ENCODE assay signal across 18 cellular contexts in genomic region chr21:16241021-16241420, GRCh38.
DNase-seq lines count a peak whose midpoint lies in the region; ATAC-seq and TF ChIP-seq lines count a peak whose summit lies in the region.
"Had no signal": no experiment of that assay in that cellular context is flagged by ENCODE, and none has a peak within 500 bp of the region (broad histone marks: within the 10 kb centered on the region; RNA-seq: fewer than 3 reads in every experiment).

No MANE protein-coding gene starts in this region.

- no peaks in the 10 kb centered on the region for H3K9me2 ChIP-seq in GM23248 (ENCODE audit: insufficient read depth)

- H2AFZ ChIP-seq in GM23248 = no peak overlapping the region

- no peak overlapping the region for H3K9ac ChIP-seq in GM23248
- H3K9ac ChIP-seq: BLaER1 treated with 17β-estradiol and CSF1 and Interleukin-3, amounts not matched to agents 10 nM and 100 nM had no signal

- H3K9me3 ChIP-seq in GM23248 (ENCODE audit: low read depth) = no peaks in the 10 kb centered on the region
- H3K9me3 ChIP-seq in testis = no peaks in the 10 kb centered on the region
- H3K9me3 ChIP-seq: BLaER1 treated with 17β-estradiol and CSF1 and Interleukin-3, amounts not matched to agents 10 nM and 100 nM had no signal

- H3K4me1 ChIP-seq in GM23248 (ENCODE audit: insufficient read depth) (no peaks in the 10 kb centered on the region), testis (no peaks in the 10 kb centered on the region)
- H3K4me1 ChIP-seq: BLaER1 treated with 17β-estradiol and CSF1 and Interleukin-3, amounts not matched to agents 10 nM and 100 nM had no signal

- DNase-seq in GM23248 = peak; percentile 7
- peak; percentile 31 for DNase-seq in dermis blood vessel endothelial cell
- DNase-seq in glomerular endothelial cell (ENCODE audit: extremely low read depth, low read depth, low spot score) = peak; percentile 5
- peak; percentile 12 for DNase-seq in stromal cell of bone marrow (ENCODE audit: low read depth)
- no peak for DNase-seq in activated CD4-positive, alpha-beta T cell treated with anti-CD3 and anti-CD28 coated beads for 4 hours
- DNase-seq in testis = no peak
- DNase-seq in G401 (ENCODE audit: low spot score) = no peak
- DNase-seq: DMS79 treated with DMSO at 0.1 percent for 48 hours; NCI-H187; NCI-H2107; NCI-H510A; NCI-H748 treated with DMSO at 0.1 percent for 48 hours; NK-92 treated with Interleukin-12 subunit alpha and Interleukin-12 subunit beta, amount 100 ng/mL, for 24 hours; SHP77 had no signal

- H3K27ac ChIP-seq in GM23248 (no peak overlapping the region), testis (no peak overlapping the region)
- H3K27ac ChIP-seq: BLaER1 treated with 17β-estradiol and CSF1 and Interleukin-3, amounts not matched to agents 10 nM and 100 nM; SK-N-MC had no signal

- H3K27me3 ChIP-seq in GM23248 (replicated peaks; ENCODE audit: insufficient read depth) (no peaks in the 10 kb centered on the region), testis (no peaks in the 10 kb centered on the region)
- H3K27me3 ChIP-seq: BLaER1 treated with 17β-estradiol and CSF1 and Interleukin-3, amounts not matched to agents 10 nM and 100 nM had no signal

- no peaks in the 10 kb centered on the region for H3F3A ChIP-seq in GM23248 (ENCODE audit: insufficient read depth)

- 30 to 41% methylated on average over 2 of the region's 2 CpGs for WGBS in GM23248 (ENCODE audit: low coverage in 1 of 2, low lambda C conversion rate in 2 of 2, missing lambda C conversion rate in 2 of 2), 2 experiments
- 87 to 93% methylated on average over 2 of the region's 2 CpGs for WGBS in testis, 2 donors

- intact Hi-C loops in testis (cut with DNase I; ENCODE audit: low total_unique reads) = no loop called here

- in situ Hi-C loops in GM23248 (cut with MboI) (no loop called here), G401 (cut with HindIII; ENCODE audit: low sequenced_read_pairs) (no loop called here)

- no peak overlapping the region for H3K4me3 ChIP-seq in GM23248
- no peak overlapping the region for H3K4me3 ChIP-seq in testis
- H3K4me3 ChIP-seq: BLaER1 treated with 17β-estradiol and CSF1 and Interleukin-3, amounts not matched to agents 10 nM and 100 nM; K562; SK-N-MC had no signal

- no peak overlapping the region for H3K4me2 ChIP-seq in GM23248 (ENCODE audit: unreplicated experiment)
- H3K4me2 ChIP-seq: BLaER1 treated with 17β-estradiol and CSF1 and Interleukin-3, amounts not matched to agents 10 nM and 100 nM had no signal

- H3K36me3 ChIP-seq in GM23248 (ENCODE audit: low read depth) (0 out of 2 replicates have a peak, but pooled peaks cover 3% of the 10 kb centered on the region), testis (ENCODE audit: low read depth, missing control alignments) (no peaks in the 10 kb centered on the region)
- H3K36me3 ChIP-seq: BLaER1 treated with 17β-estradiol and CSF1 and Interleukin-3, amounts not matched to agents 10 nM and 100 nM had no signal

- no peak for ATAC-seq in GM19397 (IDR thresholded peaks at IDR 0.05; ENCODE audit: unreplicated experiment)
- ATAC-seq: K562 had no signal

- no peak for TF ChIP-seq POLR2A in testis (IDR thresholded peaks at IDR 0.05)

- no peak for TF ChIP-seq CTCF in testis (IDR thresholded peaks at IDR 0.05)

- H4K20me1 ChIP-seq in GM23248 (ENCODE audit: insufficient read depth) = no peaks in the 10 kb centered on the region
- H4K20me1 ChIP-seq: BLaER1 treated with 17β-estradiol and CSF1 and Interleukin-3, amounts not matched to agents 10 nM and 100 nM had no signal

- H3K79me2 ChIP-seq in GM23248 (ENCODE audit: insufficient read depth) = peaks cover 33% of the 10 kb centered on the region

Comparison
In these comparisons a context has a peak if more than half of its experiments do, and no peak if none do; other contexts are left out.
1. DNase-seq: peak in GM23248 (single experiment), dermis blood vessel endothelial cell (single experiment), glomerular endothelial cell (single experiment) and stromal cell of bone marrow (single experiment); none in activated CD4-positive, alpha-beta T cell treated with anti-CD3 and anti-CD28 coated beads for 4 hours (0 of 2), testis (single experiment) and G401 (single experiment).